29 cellular contexts compared by ENCODE assay signal in the genomic region with DNA sequence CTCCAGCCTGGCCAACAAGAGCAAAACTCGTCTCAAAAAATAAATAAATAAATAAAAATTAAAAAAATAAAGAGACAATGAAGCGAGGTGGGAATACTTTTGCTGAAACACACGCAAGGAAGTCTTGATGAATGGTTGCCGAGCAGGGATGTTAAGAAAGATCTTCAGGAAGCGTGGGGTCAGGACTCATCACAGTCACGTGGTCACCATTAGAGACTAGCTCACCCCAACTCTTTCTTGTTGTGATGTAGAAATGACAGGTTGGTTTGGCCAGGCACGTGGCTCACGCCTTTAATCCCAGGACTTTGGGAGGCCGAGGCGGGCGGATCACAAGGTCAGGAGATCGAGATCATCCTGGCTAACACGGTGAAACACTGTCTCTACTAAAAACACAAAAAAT.
"Had no signal": no experiment of that assay in that cellular context is flagged by ENCODE, and none has a peak within 500 bp of the region (broad histone marks: within the 10 kb centered on the region; RNA-seq: fewer than 3 reads in every experiment).

No MANE protein-coding gene starts in this region.

- H3K4me3 ChIP-seq: colonic mucosa, coronary artery, dorsolateral prefrontal cortex, esophagus muscularis mucosa, esophagus squamous epithelium, gastrocnemius medialis, gastroesophageal sphincter, heart left ventricle, heart right ventricle had no signal

- FAIRE-seq: colon, endometrium, endothelial cell of umbilical vein, frontal cortex had no signal

- H3K4me1 ChIP-seq: colonic mucosa, esophagus muscularis mucosa, esophagus squamous epithelium, foreskin keratinocyte, gastrocnemius medialis, gastroesophageal sphincter, heart left ventricle, heart right ventricle had no signal

- DNase-seq: colonic mucosa; cortex of kidney; dermis blood vessel endothelial cell; dorsolateral prefrontal cortex; effector CD4-positive, alpha-beta T cell; effector CD8-positive, alpha-beta T cell; effector memory CD4-positive, alpha-beta T cell; effector memory CD8-positive, alpha-beta T cell; endodermal cell; erythroblast; esophagus squamous epithelium; foreskin fibroblast; foreskin keratinocyte; foreskin melanocyte; gastrocnemius medialis; glutamatergic neuron; head of caudate nucleus; heart left ventricle; heart right ventricle had no signal

- H3K27ac ChIP-seq: colonic mucosa, coronary artery, dorsolateral prefrontal cortex, epithelial cell of prostate, esophagus muscularis mucosa, esophagus squamous epithelium, foreskin keratinocyte, gastrocnemius medialis, gastroesophageal sphincter, heart left ventricle, heart right ventricle had no signal

- H3K4me1 Mint-ChIP-seq: endodermal cell had no signal

- H3K36me3 ChIP-seq: colonic mucosa, esophagus muscularis mucosa, esophagus squamous epithelium, gastrocnemius medialis, gastroesophageal sphincter, heart left ventricle, heart right ventricle had no signal

- H3K4me3 Mint-ChIP-seq: dendritic cell treated with granulocyte-macrophage colony-stimulating factor and Interleukin-4, amounts not matched to agents 40 ng/mL and 50 ng/mL, for 4 days; effector memory CD8-positive, alpha-beta T cell; endodermal cell had no signal

- H3K9me3 Mint-ChIP-seq: dendritic cell treated with granulocyte-macrophage colony-stimulating factor and Interleukin-4, amounts not matched to agents 40 ng/mL and 50 ng/mL, for 4 days; effector memory CD8-positive, alpha-beta T cell had no signal

- H3K27ac Mint-ChIP-seq: dendritic cell treated with granulocyte-macrophage colony-stimulating factor and Interleukin-4, amounts not matched to agents 40 ng/mL and 50 ng/mL, for 4 days; effector memory CD8-positive, alpha-beta T cell; endodermal cell had no signal

- ATAC-seq: effector memory CD8-positive, alpha-beta T cell; esophagus mucosa; foreskin keratinocyte; gastrocnemius medialis; gastroesophageal sphincter; heart left ventricle; heart right ventricle had no signal

- H3K9me3 ChIP-seq: colonic mucosa, esophagus muscularis mucosa, esophagus squamous epithelium, gastrocnemius medialis, gastroesophageal sphincter, heart left ventricle, heart right ventricle had no signal

- H3K27me3 ChIP-seq: colonic mucosa, foreskin keratinocyte had no signal
